Comparison of ENCODE assay signal across 8 cellular contexts in the genomic region with DNA sequence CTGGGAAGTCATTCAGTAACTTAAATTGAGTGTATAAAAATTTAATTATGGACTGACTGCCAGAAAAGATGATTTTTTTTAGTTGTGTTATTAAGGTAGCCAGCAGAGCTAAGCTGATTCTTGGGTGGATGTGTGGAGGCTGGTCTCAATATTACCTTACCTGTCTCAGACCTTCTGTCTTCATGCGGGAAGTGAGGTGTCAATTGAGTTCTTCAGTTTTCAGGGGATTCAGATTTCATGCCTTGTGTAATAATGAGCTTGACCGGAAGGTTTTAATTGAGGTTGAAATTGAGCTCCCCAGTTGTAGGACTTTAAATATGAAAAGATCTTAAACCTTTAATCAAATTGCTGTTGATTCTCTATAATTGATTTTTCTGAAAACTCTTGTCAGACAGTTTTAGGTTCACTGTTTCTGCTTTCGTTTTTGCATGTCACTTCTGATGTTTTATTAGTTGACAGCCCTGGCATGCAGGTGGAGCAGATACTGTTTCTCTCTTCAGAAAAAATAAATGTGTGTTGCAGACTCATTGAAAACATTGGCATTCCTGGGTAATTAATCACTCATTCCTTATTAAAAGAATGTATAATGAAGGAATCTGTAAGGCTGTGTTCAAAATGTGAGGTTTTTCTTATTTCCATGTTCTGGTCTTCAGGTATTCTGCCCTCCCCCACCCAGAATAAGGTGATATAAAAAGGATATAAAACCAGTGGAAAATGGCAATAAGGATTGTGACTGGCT. TPM values are rescaled to one million over a fixed set of nuclear protein-coding genes. Genes with fewer than 3 reads are reported as not detected.
A peak's percentile ranks its signal among the peaks of the same experiment; 100 is the strongest.
DNase-seq lines count a peak whose midpoint lies in the region; ATAC-seq, FAIRE-seq and TF ChIP-seq lines count a peak whose summit lies in the region.

No MANE protein-coding gene starts in this region.

- no peak for TF ChIP-seq CTCF in GM12878 (IDR thresholded peaks at IDR 0.05 in 2 of 3, conservative IDR thresholded peaks at IDR 0.05 in 1 of 3; ENCODE audit: control insufficient read depth in 2 of 3, extremely low read depth in 1 of 3, insufficient read depth in 1 of 3, low read depth in 3 of 3, low read length in 3 of 3)
- TF ChIP-seq CTCF in nephron (IDR thresholded peaks at IDR 0.05; ENCODE audit: unreplicated experiment in 3 of 3), result no peak

- DNase-seq in activated CD4-positive, alpha-beta T cell treated with anti-CD3 and anti-CD28 coated beads for 36 hours, result no peak
- DNase-seq in activated CD4-positive, alpha-beta T cell treated with anti-CD3 and anti-CD28 coated beads, Interleukin-2, amount 50 U/mL, for 1 hour, result no peak
- DNase-seq in GM12878 (ENCODE audit: low read depth, low spot score) (no peak), HPDE6-E6E7 (ENCODE audit: extremely low spot score) (no peak), foreskin melanocyte (no peak), MG63 (no peak)

- H2AFZ ChIP-seq in GM12878 (ENCODE audit: control insufficient read depth, low read depth, low read length), result no peak overlapping the region

- H3K9me3 ChIP-seq in GM12878 (replicated peaks; ENCODE audit: control insufficient read depth, insufficient read depth, low read length) (no peaks in the 10 kb centered on the region), MG63 (no peaks in the 10 kb centered on the region)

- intact Hi-C loops in activated CD4-positive, alpha-beta T cell treated with anti-CD3 and anti-CD28 coated beads for 36 hours (cut with DNase I, micrococcal nuclease), result loop anchor here (2.0 to 5.0 kb wide), 3 partner anchors 54 to 56 kb away; a partner anchor contains a TSS
- intact Hi-C loops in GM12878 (cut with micrococcal nuclease; ENCODE audit: unreplicated experiment), result loop anchor here (2.0 kb wide), 1 partner anchor 24 kb away; no protein-coding TSS in a partner anchor

- H3K36me3 ChIP-seq in GM12878 (ENCODE audit: control insufficient read depth in 2 of 2, insufficient read depth in 2 of 2, low read length in 1 of 2), result peaks cover 3 to 15% of the 10 kb centered on the region in 2 experiments
- peaks cover 4% of the 10 kb centered on the region; the same call in 1 of the 2 replicates for H3K36me3 ChIP-seq in MG63

- SMC1A ChIA-PET in GM12878 (lab: Charles Lee; ENCODE audit: uncharacterized antibody, unreplicated experiment), result interaction anchor here (0.9 to 3.7 kb wide), 11 partner anchors 9 to 59 kb away, joined by 3 to 32 read pairs (median 4); no protein-coding TSS in a partner anchor

- FAIRE-seq in GM12878 (lab: Jason Lieb, UNC), result peak; percentile 84

- peak overlapping the region; percentile 58 for H3K27ac ChIP-seq in GM12878 (ENCODE audit: control insufficient read depth, insufficient read depth)

- no peaks in the 10 kb centered on the region for H4K20me1 ChIP-seq in GM12878 (ENCODE audit: control insufficient read depth, insufficient read depth)

- ATAC-seq in activated CD4-positive, alpha-beta T cell treated with anti-CD3 and anti-CD28 coated beads for 36 hours, result peak; percentile 5
- ATAC-seq in HG03103 (IDR thresholded peaks at IDR 0.05; ENCODE audit: low read depth, unreplicated experiment) (peak; percentile 16), GM12878 (peak; percentile 33)

- peak overlapping the region; percentile 85 for H3K4me2 ChIP-seq in GM12878 (ENCODE audit: control insufficient read depth, insufficient read depth)

- H3K27me3 Mint-ChIP-seq in activated CD4-positive, alpha-beta T cell treated with anti-CD3 and anti-CD28 coated beads for 36 hours, result no peaks in the 10 kb centered on the region
- H3K27me3 Mint-ChIP-seq in nephron (ENCODE audit: low read depth), result no peaks in the 10 kb centered on the region

- H3K4me1 Mint-ChIP-seq in activated CD4-positive, alpha-beta T cell treated with anti-CD3 and anti-CD28 coated beads for 36 hours, result peaks cover 88% of the 10 kb centered on the region
- H3K4me1 Mint-ChIP-seq in nephron, result peaks cover 54% of the 10 kb centered on the region

- TF ChIP-seq POLR2A in GM12878 (IDR thresholded peaks at IDR 0.05; ENCODE audit: low read depth, low read length), result no peak

- TF ChIP-seq RAD21 in GM12878 (IDR thresholded peaks at IDR 0.05; ENCODE audit: insufficient read depth, low read depth, low read length), result no peak

- BruUV-seq in GM12878 (replicated peaks; lab: Mats Ljungman, UMichigan), result no TSS peak

- no peak for TF ChIP-seq EP300 in GM12878 (IDR thresholded peaks at IDR 0.05; ENCODE audit: borderline replicate concordance in 1 of 2, control insufficient read depth in 1 of 2, low read depth in 2 of 2, low read length in 2 of 2)

- POLR2A ChIA-PET in activated CD4-positive, alpha-beta T cell treated with anti-CD3 and anti-CD28 coated beads for 36 hours (lab: Charles Lee), result interaction anchor here (0.7 to 1.6 kb wide), 2 partner anchors 10 to 31 kb away, joined by 3 to 7 read pairs; no protein-coding TSS in a partner anchor
- POLR2A ChIA-PET in GM12878 (lab: Charles Lee), result interaction anchor here (0.9 to 1.3 kb wide), 2 partner anchors 33 to 54 kb away, joined by 3 read pairs; no protein-coding TSS in a partner anchor

- peak overlapping the region; percentile 75 for H3K4me3 Mint-ChIP-seq in activated CD4-positive, alpha-beta T cell treated with anti-CD3 and anti-CD28 coated beads for 36 hours
- peak overlapping the region; percentile 28 to 61 (median 33) for H3K4me3 Mint-ChIP-seq in nephron

- CTCF ChIA-PET in activated CD4-positive, alpha-beta T cell treated with anti-CD3 and anti-CD28 coated beads for 36 hours (lab: Charles Lee), result interaction anchor here (1.0 to 10.3 kb wide), 9 partner anchors 10 to 55 kb away, joined by 3 to 117 read pairs (median 6); a partner anchor contains a TSS
- CTCF ChIA-PET in GM12878 (lab: Yijun Ruan, JAX), result interaction anchor here (0.8 to 12.2 kb wide), 13 partner anchors 9 to 516 kb away, joined by 3 to 154 read pairs (median 3); a partner anchor contains a TSS

- H3K9ac ChIP-seq in GM12878 (ENCODE audit: control insufficient read depth, insufficient read depth, low read length), result 0 out of 2 replicates have a peak overlapping the region, but pooled peaks have one; percentile 24

- RAD21 ChIA-PET in GM12878 (lab: Charles Lee; ENCODE audit: unreplicated experiment), result interaction anchor here (1.2 to 1.7 kb wide), 4 partner anchors 8 to 79 kb away, joined by 3 to 7 read pairs (median 4); no protein-coding TSS in a partner anchor

- H3K79me2 ChIP-seq in GM12878 (ENCODE audit: control insufficient read depth, insufficient read depth, low read length), result peaks cover 34% of the 10 kb centered on the region

- no peaks in the 10 kb centered on the region for H3K9me3 Mint-ChIP-seq in activated CD4-positive, alpha-beta T cell treated with anti-CD3 and anti-CD28 coated beads for 36 hours (ENCODE audit: low read depth)
- H3K9me3 Mint-ChIP-seq in nephron, result no peaks in the 10 kb centered on the region

- H3K36me3 Mint-ChIP-seq in activated CD4-positive, alpha-beta T cell treated with anti-CD3 and anti-CD28 coated beads for 36 hours (ENCODE audit: low read depth), result peaks cover 11% of the 10 kb centered on the region
- H3K36me3 Mint-ChIP-seq in nephron (ENCODE audit: low read depth), result peaks cover 5% of the 10 kb centered on the region

- peaks cover 41% of the 10 kb centered on the region for H3K4me1 ChIP-seq in GM12878 (ENCODE audit: control insufficient read depth, insufficient read depth, low read length)

- H3K27me3 ChIP-seq in GM12878 (replicated peaks in 1 of 2; ENCODE audit: control insufficient read depth in 2 of 2, insufficient read depth in 2 of 2, low read length in 1 of 2) (no peaks in the 10 kb centered on the region), MG63 (no peaks in the 10 kb centered on the region)

- peak overlapping the region; percentile 89 for H3K27ac Mint-ChIP-seq in activated CD4-positive, alpha-beta T cell treated with anti-CD3 and anti-CD28 coated beads for 36 hours
- peak overlapping the region; percentile 76 to 89 (median 84) for H3K27ac Mint-ChIP-seq in nephron

- H3K4me3 ChIP-seq in GM12878 (peak overlapping the region; percentile 61), MG63 (no peak overlapping the region)

- in situ Hi-C loops in GM12878 (cut with MboI), result no loop called here

- WGBS in GM12878 (ENCODE audit: insufficient coverage, insufficient replicate concordance, low lambda C conversion rate, missing lambda C conversion rate), result 0% methylated on average over 3 of the region's 3 CpGs

RNA-seq across cellular contexts. Expression of a gene that starts 54.5 kb away (rescaled TPM):
- total RNA-seq in activated CD4-positive, alpha-beta T cell treated with anti-CD3 and anti-CD28 coated beads for 36 hours, result 100 to 1,000 TPM; 109 to 117 TPM
- total RNA-seq in GM12878 (2013; cell fraction: nucleolus; rRNA removed), result 103 and 104 TPM in 2 replicates
- 107 and 108 TPM in 2 replicates for total RNA-seq in GM12878 (2014; rRNA removed)
- total RNA-seq in GM12878 (2014; rRNA removed; fragmentation: Illumina TruSeq; extraction: Trizol), result 112 and 123 TPM in 2 replicates
- 89.4 and 91.5 TPM in 2 replicates for total RNA-seq in GM12878 (2021)
- 40.4 TPM for polyA plus RNA-seq in GM12878 (2011; ENCODE audit: low read depth)
- 68.7 and 79.2 TPM in 2 replicates for polyA plus RNA-seq in GM12878 (2011; rRNA removed)
- 35.8 and 50.6 TPM in 2 replicates for polyA plus RNA-seq in GM12878 (2011; cell fraction: cytosol; rRNA removed)
- polyA plus RNA-seq in GM12878 (2011; cell fraction: nucleus; rRNA removed), result 64.6 and 78.6 TPM in 2 replicates
- 70.4 and 92.1 TPM in 2 replicates for polyA plus RNA-seq in GM12878 (2012)
- 106 and 119 TPM in 2 replicates for polyA plus RNA-seq in GM12878 (2014; fragmentation: Illumina TruSeq; extraction: Trizol)
- polyA plus RNA-seq in GM12878 (2014; fragmentation: Nextera tagmentation; extraction: Ambion mirVana), result 100 to 1,000 TPM in 1 of 2 experiments, 10 to 100 TPM in 1; 84.3 to 124 TPM
- polyA plus RNA-seq in GM12878 (2014; rRNA removed), result 101 and 105 TPM in 2 replicates
- 100 to 1,000 TPM; 196 to 199 TPM for polyA plus RNA-seq in GM12878 (2016; fragmentation: Nextera tagmentation; extraction: Ambion mirVana)
- polyA minus RNA-seq in GM12878 (2011; rRNA and poly(A)+ RNA removed), result 39.0 and 53.7 TPM in 2 replicates
- 18.6 and 21.1 TPM in 2 replicates for polyA minus RNA-seq in GM12878 (2011; cell fraction: cytosol; rRNA and poly(A)+ RNA removed)
- 51.1 and 84.2 TPM in 2 replicates for polyA minus RNA-seq in GM12878 (2011; cell fraction: nucleus; rRNA and poly(A)+ RNA removed)
- 66.0 and 93.7 TPM in 2 replicates for total RNA-seq in MG63 (2014; rRNA removed; shearing (Covaris generic); ENCODE audit: low replicate concordance)

RNA-seq across cellular contexts. Expression of a gene that starts 56.6 kb away (rescaled TPM):
- not detected for total RNA-seq in activated CD4-positive, alpha-beta T cell treated with anti-CD3 and anti-CD28 coated beads for 36 hours
- total RNA-seq in GM12878 (2013; cell fraction: nucleolus; rRNA removed), result not detected in 2 replicates
- total RNA-seq in GM12878 (2014; rRNA removed) (2.1 TPM in 1 of 2 replicates, not detected in the other), GM12878 (2014; rRNA removed; fragmentation: Illumina TruSeq; extraction: Trizol) (2.4 TPM in 1 of 2 replicates, not detected in the other), GM12878 (2021) (1.5 and 1.7 TPM in 2 replicates)
- polyA plus RNA-seq in GM12878 (2011; ENCODE audit: low read depth), result not detected
- polyA plus RNA-seq in GM12878 (2011; rRNA removed) (1.7 TPM in 1 of 2 replicates, not detected in the other), GM12878 (2014; fragmentation: Illumina TruSeq; extraction: Trizol) (not detected in 2 replicates), GM12878 (2014; fragmentation: Nextera tagmentation; extraction: Ambion mirVana) (under 1 TPM in 1 of 2 experiments, not detected in 1; 0.60 TPM), GM12878 (2014; rRNA removed) (not detected in 2 replicates), GM12878 (2016; fragmentation: Nextera tagmentation; extraction: Ambion mirVana) (under 1 TPM; 0.95 TPM)
- polyA plus RNA-seq in GM12878 (2011; cell fraction: cytosol; rRNA removed), result not detected in 2 replicates
- polyA plus RNA-seq in GM12878 (2011; cell fraction: nucleus; rRNA removed), result not detected in 2 replicates
- polyA plus RNA-seq in GM12878 (2012), result 3.2 TPM in 1 of 2 replicates, not detected in the other
- polyA minus RNA-seq in GM12878 (2011; rRNA and poly(A)+ RNA removed), result not detected in 2 replicates
- polyA minus RNA-seq in GM12878 (2011; cell fraction: cytosol; rRNA and poly(A)+ RNA removed), result not detected in 2 replicates
- polyA minus RNA-seq in GM12878 (2011; cell fraction: nucleus; rRNA and poly(A)+ RNA removed), result not detected in 2 replicates
- total RNA-seq in MG63 (2014; rRNA removed; shearing (Covaris generic); ENCODE audit: low replicate concordance), result not detected in 2 replicates
